In genomic region chr13:30906411-30906990, GRCh38 we compare ENCODE assay signal across 1 cellular context.
TF ChIP-seq lines count a peak whose summit lies in the region.

No MANE protein-coding gene starts in this region.

TF ChIP-seq in WTC11, 78 proteins besides CTCF, POLR2A, EP300 and RAD21 (continued from another document):
- peak; percentile 92 for TF ChIP-seq MAX (CRISPR knock-in tag; IDR thresholded peaks at IDR 0.05)
- TF ChIP-seq FOXK1 (CRISPR knock-in tag; IDR thresholded peaks at IDR 0.05), result peak; percentile 44; the same call in 1 of the 2 replicates
- TF ChIP-seq TCF7 (CRISPR knock-in tag; IDR thresholded peaks at IDR 0.05; ENCODE audit: low read depth), result 0 out of 2 replicates have a peak, but pooled peaks have one; percentile 46
- no peak for TF ChIP-seq AFF4 (CRISPR knock-in tag; IDR thresholded peaks at IDR 0.05; ENCODE audit: borderline replicate concordance)
- TF ChIP-seq ZNF138 (CRISPR knock-in tag; conservative IDR thresholded peaks at IDR 0.05), result peak; percentile 52; the same call in 1 of the 2 replicates
- no peak for TF ChIP-seq ATF3 (CRISPR knock-in tag; conservative IDR thresholded peaks at IDR 0.05)
- peak; percentile 27; the same call in 1 of the 2 replicates for TF ChIP-seq NR2C2 (CRISPR knock-in tag; IDR thresholded peaks at IDR 0.05)
- 0 out of 2 replicates have a peak, but pooled peaks have one; percentile 5 for TF ChIP-seq ZNF263 (CRISPR knock-in tag; IDR thresholded peaks at IDR 0.05; ENCODE audit: low read depth)
- 0 out of 2 replicates have a peak, but pooled peaks have one; percentile 45 for TF ChIP-seq RELA (CRISPR knock-in tag; IDR thresholded peaks at IDR 0.05; ENCODE audit: borderline replicate concordance)
- TF ChIP-seq USF2 (CRISPR knock-in tag; IDR thresholded peaks at IDR 0.05), result no peak
- no peak for TF ChIP-seq ATF6 (CRISPR knock-in tag; IDR thresholded peaks at IDR 0.05)
- peak; percentile 66 for TF ChIP-seq FOXP4 (CRISPR knock-in tag; IDR thresholded peaks at IDR 0.05)
- TF ChIP-seq FOXP1 (CRISPR knock-in tag; IDR thresholded peaks at IDR 0.05; ENCODE audit: borderline replicate concordance), result peak; percentile 67; the same call in 1 of the 2 replicates
- TF ChIP-seq CREB1 (CRISPR knock-in tag; IDR thresholded peaks at IDR 0.05), result peak; percentile 76; the same call in 1 of the 2 replicates
- no peak for TF ChIP-seq PRDM15 (CRISPR knock-in tag; IDR thresholded peaks at IDR 0.05)
- peak; percentile 29; the same call in 1 of the 2 replicates for TF ChIP-seq MYBL2 (CRISPR knock-in tag; IDR thresholded peaks at IDR 0.05)
- TF ChIP-seq ATF1 (CRISPR knock-in tag; IDR thresholded peaks at IDR 0.05), result no peak
